ENCODE assay signal across 8 cellular contexts in the genomic region with DNA sequence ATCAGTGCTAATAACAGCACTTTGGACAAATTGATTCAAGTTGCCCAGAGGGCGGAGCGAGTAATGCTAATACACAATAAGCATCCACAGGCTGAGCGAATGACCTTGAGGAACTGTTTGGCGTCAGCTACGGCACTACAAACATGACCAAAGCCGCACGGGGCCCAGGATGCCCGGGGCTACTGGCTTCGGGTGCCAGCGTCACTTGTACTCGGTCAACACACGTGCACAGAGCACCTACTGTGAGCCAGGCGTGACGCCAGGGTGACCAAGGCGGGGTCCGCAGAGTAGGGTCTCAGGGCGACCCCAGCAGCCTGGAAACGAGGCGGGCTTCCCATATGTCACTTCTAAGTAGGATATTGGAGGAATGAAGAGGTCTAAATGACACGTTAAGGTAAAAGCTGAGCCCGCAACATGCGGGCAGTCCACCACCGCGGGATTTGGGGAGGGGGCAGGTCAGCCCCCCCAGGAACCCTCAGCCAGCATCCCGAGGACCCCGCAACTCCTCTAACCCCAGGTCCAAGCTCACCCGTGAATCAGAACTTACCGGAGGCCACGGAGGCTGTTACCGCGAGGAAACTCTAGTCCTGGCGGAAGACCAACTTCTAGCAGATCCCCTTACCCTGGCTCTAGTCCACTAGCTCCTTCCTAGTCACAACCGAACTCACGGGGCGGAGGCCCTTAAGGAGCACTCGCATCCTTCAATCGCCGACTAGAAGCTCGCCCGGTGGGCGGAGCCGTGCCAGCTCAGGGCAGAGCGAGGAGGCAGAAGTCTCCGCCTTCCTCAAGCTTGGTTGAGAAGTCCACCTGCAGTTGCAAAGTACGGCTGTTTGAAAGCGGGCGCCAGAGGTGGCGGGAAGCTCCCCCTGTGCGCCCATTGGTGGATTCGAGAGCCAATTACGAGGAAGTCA. TPM values are rescaled to one million over a fixed set of nuclear protein-coding genes. Genes with fewer than 3 reads are reported as not detected.
DNase-seq lines count a peak whose midpoint lies in the region; ATAC-seq and TF ChIP-seq lines count a peak whose summit lies in the region.

A gene with protein sequence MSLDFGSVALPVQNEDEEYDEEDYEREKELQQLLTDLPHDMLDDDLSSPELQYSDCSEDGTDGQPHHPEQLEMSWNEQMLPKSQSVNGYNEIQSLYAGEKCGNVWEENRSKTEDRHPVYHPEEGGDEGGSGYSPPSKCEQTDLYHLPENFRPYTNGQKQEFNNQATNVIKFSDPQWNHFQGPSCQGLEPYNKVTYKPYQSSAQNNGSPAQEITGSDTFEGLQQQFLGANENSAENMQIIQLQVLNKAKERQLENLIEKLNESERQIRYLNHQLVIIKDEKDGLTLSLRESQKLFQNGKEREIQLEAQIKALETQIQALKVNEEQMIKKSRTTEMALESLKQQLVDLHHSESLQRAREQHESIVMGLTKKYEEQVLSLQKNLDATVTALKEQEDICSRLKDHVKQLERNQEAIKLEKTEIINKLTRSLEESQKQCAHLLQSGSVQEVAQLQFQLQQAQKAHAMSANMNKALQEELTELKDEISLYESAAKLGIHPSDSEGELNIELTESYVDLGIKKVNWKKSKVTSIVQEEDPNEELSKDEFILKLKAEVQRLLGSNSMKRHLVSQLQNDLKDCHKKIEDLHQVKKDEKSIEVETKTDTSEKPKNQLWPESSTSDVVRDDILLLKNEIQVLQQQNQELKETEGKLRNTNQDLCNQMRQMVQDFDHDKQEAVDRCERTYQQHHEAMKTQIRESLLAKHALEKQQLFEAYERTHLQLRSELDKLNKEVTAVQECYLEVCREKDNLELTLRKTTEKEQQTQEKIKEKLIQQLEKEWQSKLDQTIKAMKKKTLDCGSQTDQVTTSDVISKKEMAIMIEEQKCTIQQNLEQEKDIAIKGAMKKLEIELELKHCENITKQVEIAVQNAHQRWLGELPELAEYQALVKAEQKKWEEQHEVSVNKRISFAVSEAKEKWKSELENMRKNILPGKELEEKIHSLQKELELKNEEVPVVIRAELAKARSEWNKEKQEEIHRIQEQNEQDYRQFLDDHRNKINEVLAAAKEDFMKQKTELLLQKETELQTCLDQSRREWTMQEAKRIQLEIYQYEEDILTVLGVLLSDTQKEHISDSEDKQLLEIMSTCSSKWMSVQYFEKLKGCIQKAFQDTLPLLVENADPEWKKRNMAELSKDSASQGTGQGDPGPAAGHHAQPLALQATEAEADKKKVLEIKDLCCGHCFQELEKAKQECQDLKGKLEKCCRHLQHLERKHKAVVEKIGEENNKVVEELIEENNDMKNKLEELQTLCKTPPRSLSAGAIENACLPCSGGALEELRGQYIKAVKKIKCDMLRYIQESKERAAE (N-terminal part only) (minus strand): TSS at position 656 of the 911 bp plus-strand sequence. CDS start 5,420 bp downstream, outside the sequence.

- H3K27me3 ChIP-seq in mammary epithelial cell (ENCODE audit: insufficient read depth, low read length), result no peaks in the 10 kb centered on the region
- 0 out of 2 replicates have a peak, but pooled peaks cover 5% of the 10 kb centered on the region for H3K27me3 ChIP-seq in iPS-20b (ENCODE audit: insufficient read depth, low read length)

- peak; percentile 98 for ATAC-seq in GM18909 (IDR thresholded peaks at IDR 0.05; ENCODE audit: poor library complexity, unreplicated experiment)
- ATAC-seq in HG03159 (IDR thresholded peaks at IDR 0.05; ENCODE audit: unreplicated experiment), result peak; percentile 96

- H3K4me1 ChIP-seq in mammary epithelial cell (ENCODE audit: insufficient read depth, low read length) (peaks cover 12% of the 10 kb centered on the region), iPS-20b (ENCODE audit: insufficient read depth, low read length) (peaks cover 16% of the 10 kb centered on the region)

- TF ChIP-seq CTCF in VCaP (conservative IDR thresholded peaks at IDR 0.05) (no peak), mammary epithelial cell (conservative IDR thresholded peaks at IDR 0.05 in 1 of 2, IDR thresholded peaks at IDR 0.05 in 1 of 2; ENCODE audit: extremely low read depth in 1 of 2, insufficient read depth in 1 of 2, low read depth in 1 of 2, low read length in 2 of 2) (no peak)

- in situ Hi-C loops in mammary epithelial cell (cut with MboI; ENCODE audit: low sequenced_read_pairs in 2 of 2), result loop anchor here (25.0 kb wide), 1 partner anchor 448 kb away; no protein-coding TSS in a partner anchor

- H3K4me2 ChIP-seq in mammary epithelial cell (ENCODE audit: insufficient read depth, low read depth, low read length), result peak within 1 kb of the TSS; percentile 88

- H3K36me3 ChIP-seq in mammary epithelial cell (ENCODE audit: insufficient read depth, low read length), result no peaks in the 10 kb centered on the region
- no peaks in the 10 kb centered on the region for H3K36me3 ChIP-seq in iPS-20b (ENCODE audit: insufficient read depth, low read depth, low read length)

- under 1% methylated on average over 29 of the region's 51 CpGs for WGBS in mammary epithelial cell (ENCODE audit: low coverage, missing lambda C conversion rate)

- TSS peak; percentile 38 for BruUV-seq in mammary epithelial cell (replicated peaks; lab: Mats Ljungman, UMichigan)

- peak within 1 kb of the TSS; percentile 96 for H3K9ac ChIP-seq in mammary epithelial cell (ENCODE audit: insufficient read depth, low read length)
- H3K9ac ChIP-seq in iPS-20b (ENCODE audit: low read depth, low read length), result peak within 1 kb of the TSS; percentile 96

- peak; percentile 98 for DNase-seq in AG08395 (ENCODE audit: low spot score)
- peak; percentile 99 for DNase-seq in NCI-H2227 (lab: John Stamatoyannopoulos, UW; ENCODE audit: unreplicated experiment)
- DNase-seq in mammary epithelial cell, result peak; percentile 100

- intact Hi-C loops in mammary epithelial cell (cut with micrococcal nuclease), result loop anchor here (2.0 to 5.0 kb wide), 3 partner anchors 47 to 156 kb away; no protein-coding TSS in a partner anchor

- H3K9me3 ChIP-seq in mammary epithelial cell (replicated peaks; ENCODE audit: insufficient read depth, low read length) (no peaks in the 10 kb centered on the region), iPS-20b (ENCODE audit: insufficient read depth, low read depth, low read length) (no peaks in the 10 kb centered on the region)

- CTCF ChIA-PET in mammary epithelial cell (lab: Charles Lee; ENCODE audit: low non-redundant PET), result interaction anchor here (0.6 kb wide), 3 partner anchors 49 to 374 kb away, joined by 4 to 7 read pairs (median 5); no protein-coding TSS in a partner anchor

- H3K79me2 ChIP-seq in mammary epithelial cell (ENCODE audit: insufficient read depth, low read length), result peaks cover 38% of the 10 kb centered on the region

- H4K20me1 ChIP-seq in mammary epithelial cell (ENCODE audit: insufficient read depth, low read length), result no peaks in the 10 kb centered on the region

- dilution Hi-C loops in mammary epithelial cell (cut with HindIII; ENCODE audit: low sequenced_read_pairs), result no loop called here

- H3K4me3 ChIP-seq in mammary epithelial cell (replicated peaks in 1 of 3; ENCODE audit: insufficient read depth in 1 of 3, low read depth in 2 of 3, low read length in 3 of 3), result peak within 1 kb of the TSS; percentile 84 to 93 (median 88)
- peak within 1 kb of the TSS; percentile 94 for H3K4me3 ChIP-seq in iPS-20b (ENCODE audit: low read length)
- H3K4me3 ChIP-seq in skin epidermis, result peak within 1 kb of the TSS; percentile 50 to 87 (median 67)

- H3K27ac ChIP-seq in VCaP, result peak within 1 kb of the TSS; percentile 75
- H3K27ac ChIP-seq in mammary epithelial cell (ENCODE audit: insufficient read depth, low read depth, low read length), result peak within 1 kb of the TSS; percentile 89
- peak within 1 kb of the TSS; percentile 54 for H3K27ac ChIP-seq in iPS-20b (ENCODE audit: low read length)
- H3K27ac ChIP-seq in skin epidermis, result peak within 1 kb of the TSS in 14 of 21 experiments; percentile 18 to 76 (median 60)

- H2AFZ ChIP-seq in mammary epithelial cell (ENCODE audit: low read depth, low read length), result peak within 1 kb of the TSS; percentile 95

RNA-seq across cellular contexts. Expression of the gene that starts here (rescaled TPM):
- total RNA-seq in mammary epithelial cell, result 1 to 10 TPM; 2.5 to 9.2 TPM
- polyA plus RNA-seq in mammary epithelial cell, result 0.66 TPM
- polyA minus RNA-seq in mammary epithelial cell, result 0.36 TPM

Comparison
In these comparisons a context has a peak if more than half of its experiments do, and no peak if none do; other contexts are left out.
1. Peak in every context shown above with its lines: DNase-seq, ATAC-seq, H3K4me3 ChIP-seq and H3K27ac ChIP-seq.